In the genomic region with DNA sequence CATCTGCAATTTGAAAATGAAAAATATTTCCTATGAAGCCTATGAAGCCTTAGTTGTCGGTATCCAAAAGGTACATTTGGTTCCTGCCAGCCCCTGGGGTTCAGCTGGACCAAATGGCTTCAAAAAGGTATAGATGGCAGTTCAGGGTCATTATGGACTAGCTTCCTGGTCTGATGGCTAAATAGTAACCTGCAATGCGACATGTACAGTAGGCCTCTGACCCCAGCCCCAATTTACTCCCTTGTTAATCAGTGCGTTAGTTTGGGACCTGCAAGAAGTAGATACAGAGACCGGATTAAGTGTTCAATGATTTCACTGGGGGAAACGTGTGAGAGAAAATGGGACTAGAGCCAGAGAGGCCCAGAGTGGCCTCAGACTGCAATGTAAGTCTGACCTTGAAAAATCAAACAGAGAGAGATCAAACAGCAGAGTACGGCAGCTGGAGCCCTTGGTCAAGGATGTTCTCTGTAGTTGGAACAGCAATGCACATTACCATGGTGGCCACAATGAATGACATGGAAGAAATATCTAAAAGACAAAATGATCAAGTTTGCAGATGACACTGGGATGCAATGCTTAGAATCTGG, we compare ENCODE assay signal across 1 cellular context.
TF ChIP-seq lines count a peak whose summit lies in the region.

No MANE protein-coding gene starts in this region.

TF ChIP-seq in HepG2, 621 proteins besides CTCF, POLR2A, EP300 and RAD21 (continued from another document and continues in another):
- TF ChIP-seq, protein P1, sequence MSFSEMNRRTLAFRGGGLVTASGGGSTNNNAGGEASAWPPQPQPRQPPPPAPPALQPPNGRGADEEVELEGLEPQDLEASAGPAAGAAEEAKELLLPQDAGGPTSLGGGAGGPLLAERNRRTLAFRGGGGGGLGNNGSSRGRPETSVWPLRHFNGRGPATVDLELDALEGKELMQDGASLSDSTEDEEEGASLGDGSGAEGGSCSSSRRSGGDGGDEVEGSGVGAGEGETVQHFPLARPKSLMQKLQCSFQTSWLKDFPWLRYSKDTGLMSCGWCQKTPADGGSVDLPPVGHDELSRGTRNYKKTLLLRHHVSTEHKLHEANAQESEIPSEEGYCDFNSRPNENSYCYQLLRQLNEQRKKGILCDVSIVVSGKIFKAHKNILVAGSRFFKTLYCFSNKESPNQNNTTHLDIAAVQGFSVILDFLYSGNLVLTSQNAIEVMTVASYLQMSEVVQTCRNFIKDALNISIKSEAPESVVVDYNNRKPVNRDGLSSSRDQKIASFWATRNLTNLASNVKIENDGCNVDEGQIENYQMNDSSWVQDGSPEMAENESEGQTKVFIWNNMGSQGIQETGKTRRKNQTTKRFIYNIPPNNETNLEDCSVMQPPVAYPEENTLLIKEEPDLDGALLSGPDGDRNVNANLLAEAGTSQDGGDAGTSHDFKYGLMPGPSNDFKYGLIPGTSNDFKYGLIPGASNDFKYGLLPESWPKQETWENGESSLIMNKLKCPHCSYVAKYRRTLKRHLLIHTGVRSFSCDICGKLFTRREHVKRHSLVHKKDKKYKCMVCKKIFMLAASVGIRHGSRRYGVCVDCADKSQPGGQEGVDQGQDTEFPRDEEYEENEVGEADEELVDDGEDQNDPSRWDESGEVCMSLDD (CRISPR knock-in tag; IDR thresholded peaks at IDR 0.05; ENCODE audit: borderline replicate concordance): no peak
- peak; percentile 73 for TF ChIP-seq MEF2D (CRISPR knock-in tag; IDR thresholded peaks at IDR 0.05)
- TF ChIP-seq BORCS8-MEF2B (CRISPR knock-in tag; IDR thresholded peaks at IDR 0.05): no peak
- no peak for TF ChIP-seq ZNF558 (CRISPR knock-in tag; IDR thresholded peaks at IDR 0.05; ENCODE audit: borderline replicate concordance)
- TF ChIP-seq, protein P2, sequence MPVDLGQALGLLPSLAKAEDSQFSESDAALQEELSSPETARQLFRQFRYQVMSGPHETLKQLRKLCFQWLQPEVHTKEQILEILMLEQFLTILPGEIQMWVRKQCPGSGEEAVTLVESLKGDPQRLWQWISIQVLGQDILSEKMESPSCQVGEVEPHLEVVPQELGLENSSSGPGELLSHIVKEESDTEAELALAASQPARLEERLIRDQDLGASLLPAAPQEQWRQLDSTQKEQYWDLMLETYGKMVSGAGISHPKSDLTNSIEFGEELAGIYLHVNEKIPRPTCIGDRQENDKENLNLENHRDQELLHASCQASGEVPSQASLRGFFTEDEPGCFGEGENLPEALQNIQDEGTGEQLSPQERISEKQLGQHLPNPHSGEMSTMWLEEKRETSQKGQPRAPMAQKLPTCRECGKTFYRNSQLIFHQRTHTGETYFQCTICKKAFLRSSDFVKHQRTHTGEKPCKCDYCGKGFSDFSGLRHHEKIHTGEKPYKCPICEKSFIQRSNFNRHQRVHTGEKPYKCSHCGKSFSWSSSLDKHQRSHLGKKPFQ (CRISPR knock-in tag; IDR thresholded peaks at IDR 0.05; ENCODE audit: insufficient replicate concordance): no peak
- TF ChIP-seq ZNF713 (CRISPR knock-in tag; IDR thresholded peaks at IDR 0.05): no peak
- TF ChIP-seq SNAI1 (CRISPR knock-in tag; IDR thresholded peaks at IDR 0.05; ENCODE audit: borderline replicate concordance): no peak
- TF ChIP-seq HNRNPUL1 (IDR thresholded peaks at IDR 0.05; ENCODE audit: low read depth, low read length): no peak
- no peak for TF ChIP-seq RBAK (CRISPR knock-in tag; IDR thresholded peaks at IDR 0.05)
- no peak for TF ChIP-seq ZNF552 (CRISPR knock-in tag; IDR thresholded peaks at IDR 0.05; ENCODE audit: borderline replicate concordance)
- TF ChIP-seq ZNF24 (IDR thresholded peaks at IDR 0.05): no peak
- no peak for TF ChIP-seq KLF12 (CRISPR knock-in tag; IDR thresholded peaks at IDR 0.05; ENCODE audit: borderline replicate concordance)
- TF ChIP-seq ZNF782 (CRISPR knock-in tag; IDR thresholded peaks at IDR 0.05; ENCODE audit: borderline replicate concordance): no peak
- TF ChIP-seq ATF1 (CRISPR knock-in tag; IDR thresholded peaks at IDR 0.05): no peak
- TF ChIP-seq TCF12 (IDR thresholded peaks at IDR 0.05): no peak
- no peak for TF ChIP-seq TCF12 (CRISPR knock-in tag; IDR thresholded peaks at IDR 0.05)
- TF ChIP-seq PHF8 (CRISPR knock-in tag; IDR thresholded peaks at IDR 0.05): no peak
- TF ChIP-seq ZNF792 (CRISPR knock-in tag; IDR thresholded peaks at IDR 0.05): no peak
- TF ChIP-seq SRSF9 (IDR thresholded peaks at IDR 0.05; ENCODE audit: borderline replicate concordance, insufficient read depth, low read depth, low read length, poor library complexity, severe bottlenecking): no peak
- TF ChIP-seq ONECUT2 (CRISPR knock-in tag; IDR thresholded peaks at IDR 0.05): 0 out of 2 replicates have a peak, but pooled peaks have one; percentile 46
- TF ChIP-seq ZNF607 (CRISPR knock-in tag; IDR thresholded peaks at IDR 0.05; ENCODE audit: borderline replicate concordance): no peak
- no peak for TF ChIP-seq IKZF1 (IDR thresholded peaks at IDR 0.05)
- TF ChIP-seq PAF1 (CRISPR knock-in tag; IDR thresholded peaks at IDR 0.05): no peak
- TF ChIP-seq, protein P3, sequence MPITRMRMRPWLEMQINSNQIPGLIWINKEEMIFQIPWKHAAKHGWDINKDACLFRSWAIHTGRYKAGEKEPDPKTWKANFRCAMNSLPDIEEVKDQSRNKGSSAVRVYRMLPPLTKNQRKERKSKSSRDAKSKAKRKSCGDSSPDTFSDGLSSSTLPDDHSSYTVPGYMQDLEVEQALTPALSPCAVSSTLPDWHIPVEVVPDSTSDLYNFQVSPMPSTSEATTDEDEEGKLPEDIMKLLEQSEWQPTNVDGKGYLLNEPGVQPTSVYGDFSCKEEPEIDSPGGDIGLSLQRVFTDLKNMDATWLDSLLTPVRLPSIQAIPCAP (CRISPR knock-in tag; IDR thresholded peaks at IDR 0.05; ENCODE audit: low read depth): no peak
- no peak for TF ChIP-seq ATRX (CRISPR knock-in tag; IDR thresholded peaks at IDR 0.05; ENCODE audit: borderline replicate concordance)
- TF ChIP-seq, protein P4, sequence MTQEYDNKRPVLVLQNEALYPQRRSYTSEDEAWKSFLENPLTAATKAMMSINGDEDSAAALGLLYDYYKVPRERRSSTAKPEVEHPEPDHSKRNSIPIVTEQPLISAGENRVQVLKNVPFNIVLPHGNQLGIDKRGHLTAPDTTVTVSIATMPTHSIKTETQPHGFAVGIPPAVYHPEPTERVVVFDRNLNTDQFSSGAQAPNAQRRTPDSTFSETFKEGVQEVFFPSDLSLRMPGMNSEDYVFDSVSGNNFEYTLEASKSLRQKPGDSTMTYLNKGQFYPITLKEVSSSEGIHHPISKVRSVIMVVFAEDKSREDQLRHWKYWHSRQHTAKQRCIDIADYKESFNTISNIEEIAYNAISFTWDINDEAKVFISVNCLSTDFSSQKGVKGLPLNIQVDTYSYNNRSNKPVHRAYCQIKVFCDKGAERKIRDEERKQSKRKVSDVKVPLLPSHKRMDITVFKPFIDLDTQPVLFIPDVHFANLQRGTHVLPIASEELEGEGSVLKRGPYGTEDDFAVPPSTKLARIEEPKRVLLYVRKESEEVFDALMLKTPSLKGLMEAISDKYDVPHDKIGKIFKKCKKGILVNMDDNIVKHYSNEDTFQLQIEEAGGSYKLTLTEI (CRISPR knock-in tag; conservative IDR thresholded peaks at IDR 0.05): no peak
- TF ChIP-seq, protein P5, sequence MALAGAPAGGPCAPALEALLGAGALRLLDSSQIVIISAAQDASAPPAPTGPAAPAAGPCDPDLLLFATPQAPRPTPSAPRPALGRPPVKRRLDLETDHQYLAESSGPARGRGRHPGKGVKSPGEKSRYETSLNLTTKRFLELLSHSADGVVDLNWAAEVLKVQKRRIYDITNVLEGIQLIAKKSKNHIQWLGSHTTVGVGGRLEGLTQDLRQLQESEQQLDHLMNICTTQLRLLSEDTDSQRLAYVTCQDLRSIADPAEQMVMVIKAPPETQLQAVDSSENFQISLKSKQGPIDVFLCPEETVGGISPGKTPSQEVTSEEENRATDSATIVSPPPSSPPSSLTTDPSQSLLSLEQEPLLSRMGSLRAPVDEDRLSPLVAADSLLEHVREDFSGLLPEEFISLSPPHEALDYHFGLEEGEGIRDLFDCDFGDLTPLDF (CRISPR knock-in tag; IDR thresholded peaks at IDR 0.05): no peak
- TF ChIP-seq, protein P6, sequence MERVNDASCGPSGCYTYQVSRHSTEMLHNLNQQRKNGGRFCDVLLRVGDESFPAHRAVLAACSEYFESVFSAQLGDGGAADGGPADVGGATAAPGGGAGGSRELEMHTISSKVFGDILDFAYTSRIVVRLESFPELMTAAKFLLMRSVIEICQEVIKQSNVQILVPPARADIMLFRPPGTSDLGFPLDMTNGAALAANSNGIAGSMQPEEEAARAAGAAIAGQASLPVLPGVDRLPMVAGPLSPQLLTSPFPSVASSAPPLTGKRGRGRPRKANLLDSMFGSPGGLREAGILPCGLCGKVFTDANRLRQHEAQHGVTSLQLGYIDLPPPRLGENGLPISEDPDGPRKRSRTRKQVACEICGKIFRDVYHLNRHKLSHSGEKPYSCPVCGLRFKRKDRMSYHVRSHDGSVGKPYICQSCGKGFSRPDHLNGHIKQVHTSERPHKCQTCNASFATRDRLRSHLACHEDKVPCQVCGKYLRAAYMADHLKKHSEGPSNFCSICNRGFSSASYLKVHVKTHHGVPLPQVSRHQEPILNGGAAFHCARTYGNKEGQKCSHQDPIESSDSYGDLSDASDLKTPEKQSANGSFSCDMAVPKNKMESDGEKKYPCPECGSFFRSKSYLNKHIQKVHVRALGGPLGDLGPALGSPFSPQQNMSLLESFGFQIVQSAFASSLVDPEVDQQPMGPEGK (CRISPR knock-in tag; IDR thresholded peaks at IDR 0.05): no peak
- no peak for TF ChIP-seq HOXA5 (CRISPR knock-in tag; IDR thresholded peaks at IDR 0.05)
- TF ChIP-seq, protein P7, sequence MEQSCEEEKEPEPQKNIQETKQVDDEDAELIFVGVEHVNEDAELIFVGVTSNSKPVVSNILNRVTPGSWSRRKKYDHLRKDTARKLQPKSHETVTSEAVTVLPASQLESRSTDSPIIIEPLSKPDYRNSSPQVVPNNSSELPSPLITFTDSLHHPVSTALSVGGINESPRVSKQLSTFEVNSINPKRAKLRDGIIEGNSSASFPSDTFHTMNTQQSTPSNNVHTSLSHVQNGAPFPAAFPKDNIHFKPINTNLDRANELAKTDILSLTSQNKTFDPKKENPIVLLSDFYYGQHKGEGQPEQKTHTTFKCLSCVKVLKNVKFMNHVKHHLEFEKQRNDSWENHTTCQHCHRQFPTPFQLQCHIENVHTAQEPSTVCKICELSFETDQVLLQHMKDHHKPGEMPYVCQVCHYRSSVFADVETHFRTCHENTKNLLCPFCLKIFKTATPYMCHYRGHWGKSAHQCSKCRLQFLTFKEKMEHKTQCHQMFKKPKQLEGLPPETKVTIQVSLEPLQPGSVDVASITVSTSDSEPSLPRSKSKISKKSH (CRISPR knock-in tag; IDR thresholded peaks at IDR 0.05; ENCODE audit: borderline replicate concordance): no peak
- TF ChIP-seq, protein P8, sequence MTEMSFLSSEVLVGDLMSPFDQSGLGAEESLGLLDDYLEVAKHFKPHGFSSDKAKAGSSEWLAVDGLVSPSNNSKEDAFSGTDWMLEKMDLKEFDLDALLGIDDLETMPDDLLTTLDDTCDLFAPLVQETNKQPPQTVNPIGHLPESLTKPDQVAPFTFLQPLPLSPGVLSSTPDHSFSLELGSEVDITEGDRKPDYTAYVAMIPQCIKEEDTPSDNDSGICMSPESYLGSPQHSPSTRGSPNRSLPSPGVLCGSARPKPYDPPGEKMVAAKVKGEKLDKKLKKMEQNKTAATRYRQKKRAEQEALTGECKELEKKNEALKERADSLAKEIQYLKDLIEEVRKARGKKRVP (CRISPR knock-in tag; IDR thresholded peaks at IDR 0.05): no peak
- TF ChIP-seq, protein P9, sequence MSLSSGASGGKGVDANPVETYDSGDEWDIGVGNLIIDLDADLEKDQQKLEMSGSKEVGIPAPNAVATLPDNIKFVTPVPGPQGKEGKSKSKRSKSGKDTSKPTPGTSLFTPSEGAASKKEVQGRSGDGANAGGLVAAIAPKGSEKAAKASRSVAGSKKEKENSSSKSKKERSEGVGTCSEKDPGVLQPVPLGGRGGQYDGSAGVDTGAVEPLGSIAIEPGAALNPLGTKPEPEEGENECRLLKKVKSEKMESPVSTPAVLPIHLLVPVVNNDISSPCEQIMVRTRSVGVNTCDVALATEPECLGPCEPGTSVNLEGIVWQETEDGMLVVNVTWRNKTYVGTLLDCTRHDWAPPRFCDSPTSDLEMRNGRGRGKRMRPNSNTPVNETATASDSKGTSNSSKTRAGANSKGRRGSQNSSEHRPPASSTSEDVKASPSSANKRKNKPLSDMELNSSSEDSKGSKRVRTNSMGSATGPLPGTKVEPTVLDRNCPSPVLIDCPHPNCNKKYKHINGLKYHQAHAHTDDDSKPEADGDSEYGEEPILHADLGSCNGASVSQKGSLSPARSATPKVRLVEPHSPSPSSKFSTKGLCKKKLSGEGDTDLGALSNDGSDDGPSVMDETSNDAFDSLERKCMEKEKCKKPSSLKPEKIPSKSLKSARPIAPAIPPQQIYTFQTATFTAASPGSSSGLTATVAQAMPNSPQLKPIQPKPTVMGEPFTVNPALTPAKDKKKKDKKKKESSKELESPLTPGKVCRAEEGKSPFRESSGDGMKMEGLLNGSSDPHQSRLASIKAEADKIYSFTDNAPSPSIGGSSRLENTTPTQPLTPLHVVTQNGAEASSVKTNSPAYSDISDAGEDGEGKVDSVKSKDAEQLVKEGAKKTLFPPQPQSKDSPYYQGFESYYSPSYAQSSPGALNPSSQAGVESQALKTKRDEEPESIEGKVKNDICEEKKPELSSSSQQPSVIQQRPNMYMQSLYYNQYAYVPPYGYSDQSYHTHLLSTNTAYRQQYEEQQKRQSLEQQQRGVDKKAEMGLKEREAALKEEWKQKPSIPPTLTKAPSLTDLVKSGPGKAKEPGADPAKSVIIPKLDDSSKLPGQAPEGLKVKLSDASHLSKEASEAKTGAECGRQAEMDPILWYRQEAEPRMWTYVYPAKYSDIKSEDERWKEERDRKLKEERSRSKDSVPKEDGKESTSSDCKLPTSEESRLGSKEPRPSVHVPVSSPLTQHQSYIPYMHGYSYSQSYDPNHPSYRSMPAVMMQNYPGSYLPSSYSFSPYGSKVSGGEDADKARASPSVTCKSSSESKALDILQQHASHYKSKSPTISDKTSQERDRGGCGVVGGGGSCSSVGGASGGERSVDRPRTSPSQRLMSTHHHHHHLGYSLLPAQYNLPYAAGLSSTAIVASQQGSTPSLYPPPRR (CRISPR knock-in tag; IDR thresholded peaks at IDR 0.05; ENCODE audit: borderline replicate concordance): peak; percentile 73; the same call in 1 of the 2 replicates
- TF ChIP-seq AHR (CRISPR knock-in tag; IDR thresholded peaks at IDR 0.05): no peak
- no peak for TF ChIP-seq ZNF30 (CRISPR knock-in tag; IDR thresholded peaks at IDR 0.05)
- no peak for TF ChIP-seq LCORL (IDR thresholded peaks at IDR 0.05)
- peak; percentile 32; the same call in 1 of the 2 replicates for TF ChIP-seq LCORL (CRISPR knock-in tag; IDR thresholded peaks at IDR 0.05)
- TF ChIP-seq ZNF747 (CRISPR knock-in tag; IDR thresholded peaks at IDR 0.05; ENCODE audit: borderline replicate concordance): no peak
- TF ChIP-seq ZFX (CRISPR knock-in tag; IDR thresholded peaks at IDR 0.05; ENCODE audit: low read depth): no peak
- TF ChIP-seq, protein P10, sequence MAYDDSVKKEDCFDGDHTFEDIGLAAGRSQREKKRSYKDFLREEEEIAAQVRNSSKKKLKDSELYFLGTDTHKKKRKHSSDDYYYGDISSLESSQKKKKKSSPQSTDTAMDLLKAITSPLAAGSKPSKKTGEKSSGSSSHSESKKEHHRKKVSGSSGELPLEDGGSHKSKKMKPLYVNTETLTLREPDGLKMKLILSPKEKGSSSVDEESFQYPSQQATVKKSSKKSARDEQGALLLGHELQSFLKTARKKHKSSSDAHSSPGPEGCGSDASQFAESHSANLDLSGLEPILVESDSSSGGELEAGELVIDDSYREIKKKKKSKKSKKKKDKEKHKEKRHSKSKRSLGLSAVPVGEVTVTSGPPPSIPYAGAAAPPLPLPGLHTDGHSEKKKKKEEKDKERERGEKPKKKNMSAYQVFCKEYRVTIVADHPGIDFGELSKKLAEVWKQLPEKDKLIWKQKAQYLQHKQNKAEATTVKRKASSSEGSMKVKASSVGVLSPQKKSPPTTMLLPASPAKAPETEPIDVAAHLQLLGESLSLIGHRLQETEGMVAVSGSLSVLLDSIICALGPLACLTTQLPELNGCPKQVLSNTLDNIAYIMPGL (CRISPR knock-in tag; IDR thresholded peaks at IDR 0.05; ENCODE audit: borderline replicate concordance in 1 of 2, low read depth in 1 of 2): no peak
